In the genomic region with DNA sequence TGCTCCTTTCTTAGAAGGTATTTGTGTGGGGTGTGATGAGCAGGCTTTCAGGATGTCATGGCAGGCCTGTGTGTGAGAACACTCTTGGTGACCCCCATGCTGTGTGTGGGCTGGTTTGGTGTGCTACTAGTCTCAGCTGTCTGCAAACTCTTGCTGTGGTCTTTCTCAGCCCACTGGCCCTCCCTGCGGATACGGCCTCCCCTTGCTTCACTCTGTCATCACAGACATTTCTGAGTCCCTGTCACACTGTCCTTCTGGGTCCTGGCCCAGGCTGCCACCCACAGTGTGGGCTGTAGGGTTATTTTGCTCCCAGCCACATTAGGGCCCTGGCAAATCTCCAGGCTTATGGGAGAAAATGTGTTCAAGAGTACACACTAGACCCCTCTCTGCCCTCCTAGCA, we compare ENCODE assay signal across 33 cellular contexts.
"Had no signal": no experiment of that assay in that cellular context is flagged by ENCODE, and none has a peak within 500 bp of the region (broad histone marks: within the 10 kb centered on the region; RNA-seq: fewer than 3 reads in every experiment).

No MANE protein-coding gene starts in this region.

- H3K36me3 Mint-ChIP-seq: activated naive CD4-positive, alpha-beta T cell treated with anti-CD3 and anti-CD28 coated beads, Interleukin-2, amount 50 U/mL, for 24 hours had no signal

- H3K4me1 Mint-ChIP-seq: activated naive CD4-positive, alpha-beta T cell treated with anti-CD3 and anti-CD28 coated beads, Interleukin-2, amount 50 U/mL, for 24 hours had no signal

- H3K27me3 Mint-ChIP-seq: activated B cell treated with CpG ODN at 0.5 μM for 24 hours; activated CD4-positive, alpha-beta memory T cell treated with anti-CD3 and anti-CD28 coated beads for 36 hours; activated naive CD4-positive, alpha-beta T cell treated with anti-CD3 and anti-CD28 coated beads, Interleukin-2, amount 50 U/mL, for 24 hours had no signal

- H3K4me3 Mint-ChIP-seq: activated B cell treated with CpG ODN at 0.5 μM for 24 hours; activated CD4-positive, alpha-beta memory T cell treated with anti-CD3 and anti-CD28 coated beads for 36 hours; activated naive CD4-positive, alpha-beta T cell treated with anti-CD3 and anti-CD28 coated beads, Interleukin-2, amount 50 U/mL, for 24 hours; T-helper 1 cell treated with Interleukin-12 subunit alpha and Interleukin-12 subunit beta and Interleukin-4 antibody, amounts not matched to agents 30 μg/mL and 1 μg/mL, for 36 hours; T-helper 2 cell treated with Interferon-gamma antibody and Interleukin-4, amounts not matched to agents 5 μg/mL and 100 μg/mL, for 36 hours had no signal

- H3K27ac ChIP-seq: brain microvascular endothelial cell, KMS-11, Peyer's patch, SJSA1 had no signal

- DNase-seq: activated B cell treated with CpG ODN at 0.5 μM for 24 hours; activated CD4-positive, alpha-beta memory T cell treated with anti-CD3 and anti-CD28 coated beads for 36 hours; activated CD4-positive, alpha-beta T cell treated with anti-CD3 and anti-CD28 coated beads for 4 hours; activated CD4-positive, alpha-beta T cell treated with anti-CD3 and anti-CD28 coated beads, Interleukin-2, amount 50 U/mL, for 1 hour; activated CD4-positive, CD25-positive, alpha-beta regulatory T cell treated with anti-CD3 and anti-CD28 coated beads, Interleukin-2, amount 50 U/mL, for 72 hours; activated CD8-positive, alpha-beta memory T cell treated with anti-CD3 and anti-CD28 coated beads, Interleukin-2, amount 50 U/mL, for 48 hours; activated effector memory CD4-positive, alpha-beta T cell treated with anti-CD3 and anti-CD28 coated beads, Interleukin-2, amount 50 U/mL, for 16 hours; activated naive CD4-positive, alpha-beta T cell; activated T-cell treated with anti-CD3 and anti-CD28 coated beads, Interleukin-2, amount 50 U/mL, for 48 hours; amniotic stem cell; aorta; brain microvascular endothelial cell; central memory CD4-positive, alpha-beta T cell; NCI-H1105; NCI-H1417 treated with DMSO at 0.1 percent for 48 hours; NCI-H187 treated with DMSO at 0.1 percent for 48 hours; NCI-H2081; NCI-H2171 treated with DMSO at 0.1 percent for 48 hours; NCI-H2227 treated with DMSO at 0.1 percent for 48 hours; NCI-H446; NCI-H524; NCI-H69; NCI-H82; Peyer's patch; RPMI8226; SHP77 treated with DMSO at 0.1 percent for 48 hours; SK-N-SH had no signal

- H3K36me3 ChIP-seq: brain microvascular endothelial cell, Peyer's patch, SJSA1 had no signal

- H3K9me3 Mint-ChIP-seq: activated naive CD4-positive, alpha-beta T cell treated with anti-CD3 and anti-CD28 coated beads, Interleukin-2, amount 50 U/mL, for 24 hours; T-helper 1 cell treated with Interleukin-12 subunit alpha and Interleukin-12 subunit beta and Interleukin-4 antibody, amounts not matched to agents 30 μg/mL and 1 μg/mL, for 36 hours; T-helper 2 cell treated with Interferon-gamma antibody and Interleukin-4, amounts not matched to agents 5 μg/mL and 100 μg/mL, for 36 hours had no signal

- FAIRE-seq: TTC549 had no signal

- H3K9me3 ChIP-seq: Peyer's patch, SJSA1, SK-N-SH had no signal

- H3K4me3 ChIP-seq: Peyer's patch, SJSA1 had no signal

- H3K4me2 ChIP-seq: KMS-11, SK-N-SH had no signal

- H3K27ac Mint-ChIP-seq: activated B cell treated with CpG ODN at 0.5 μM for 24 hours; activated CD4-positive, alpha-beta memory T cell treated with anti-CD3 and anti-CD28 coated beads for 36 hours; activated naive CD4-positive, alpha-beta T cell treated with anti-CD3 and anti-CD28 coated beads, Interleukin-2, amount 50 U/mL, for 24 hours; T-helper 1 cell treated with Interleukin-12 subunit alpha and Interleukin-12 subunit beta and Interleukin-4 antibody, amounts not matched to agents 30 μg/mL and 1 μg/mL, for 36 hours; T-helper 2 cell treated with Interferon-gamma antibody and Interleukin-4, amounts not matched to agents 5 μg/mL and 100 μg/mL, for 36 hours had no signal

- H3K27me3 ChIP-seq: brain microvascular endothelial cell, Peyer's patch, SJSA1 had no signal

- H3K9ac ChIP-seq: KMS-11, SK-N-SH had no signal
